8 cellular contexts compared by ENCODE assay signal in genomic region chr14:77804592-77804991, GRCh38. TPM values are rescaled to one million over a fixed set of nuclear protein-coding genes. Genes with fewer than 3 reads are reported as not detected.
DNase-seq lines count a peak whose midpoint lies in the region; ATAC-seq and TF ChIP-seq lines count a peak whose summit lies in the region.

No MANE protein-coding gene starts in this region.

- no peak overlapping the region for H2AFZ ChIP-seq in mammary epithelial cell (ENCODE audit: low read depth, low read length)

- dilution Hi-C loops in mammary epithelial cell (cut with HindIII; ENCODE audit: low sequenced_read_pairs): no loop called here

- TF ChIP-seq CTCF in mammary epithelial cell (conservative IDR thresholded peaks at IDR 0.05 in 1 of 2, IDR thresholded peaks at IDR 0.05 in 1 of 2; ENCODE audit: extremely low read depth in 1 of 2, insufficient read depth in 1 of 2, low read depth in 1 of 2, low read length in 2 of 2): peak; percentile 31 to 50

- H3K27me3 ChIP-seq in mammary epithelial cell (ENCODE audit: insufficient read depth, low read length): no peaks in the 10 kb centered on the region

- H3K27ac ChIP-seq in mammary epithelial cell (ENCODE audit: insufficient read depth, low read depth, low read length): no peak overlapping the region

- H3K9ac ChIP-seq in mammary epithelial cell (ENCODE audit: insufficient read depth, low read length): no peak overlapping the region

- no peaks in the 10 kb centered on the region for H3K79me2 ChIP-seq in mammary epithelial cell (ENCODE audit: insufficient read depth, low read length)

- no peaks in the 10 kb centered on the region for H4K20me1 ChIP-seq in mammary epithelial cell (ENCODE audit: insufficient read depth, low read length)

- intact Hi-C loops in mammary epithelial cell (cut with micrococcal nuclease): loop anchor here (5.0 kb wide), 2 partner anchors 142 to 347 kb away; partner anchors contain the start of genes AHSA1 and VIPAS39

- no peaks in the 10 kb centered on the region for H3K4me1 ChIP-seq in mammary epithelial cell (ENCODE audit: insufficient read depth, low read length)

- H3K9me3 ChIP-seq in mammary epithelial cell (replicated peaks; ENCODE audit: insufficient read depth, low read length): no peaks in the 10 kb centered on the region

- no peak for ATAC-seq in HG03025 (IDR thresholded peaks at IDR 0.05; ENCODE audit: low FRiP score, unreplicated experiment)

- peak; percentile 61 for DNase-seq in activated CD4-positive, alpha-beta T cell treated with anti-CD3 and anti-CD28 coated beads for 48 hours
- DNase-seq in activated CD4-positive, alpha-beta T cell treated with anti-CD3 and anti-CD28 coated beads, Interleukin-2, amount 50 U/mL, for 4 hours: no peak
- DNase-seq in NAMALWA (ENCODE audit: low spot score) (peak; percentile 50), mammary epithelial cell (peak; percentile 15), GOT3 (lab: John Stamatoyannopoulos, UW) (no peak)
- DNase-seq in stimulated activated CD4-positive, alpha-beta T cell treated with anti-CD3 and anti-CD28 coated beads, Interleukin-4, amount 100 ng/mL, for 1 hour: peak; percentile 10
- no peak for DNase-seq in central memory CD4-positive, alpha-beta T cell

- no peak overlapping the region for H3K4me2 ChIP-seq in mammary epithelial cell (ENCODE audit: insufficient read depth, low read depth, low read length)

- no peaks in the 10 kb centered on the region for H3K36me3 ChIP-seq in mammary epithelial cell (ENCODE audit: insufficient read depth, low read length)

- WGBS in mammary epithelial cell (ENCODE audit: low coverage, missing lambda C conversion rate): 100% methylated on average over 4 of the region's 6 CpGs

- CTCF ChIA-PET in mammary epithelial cell (lab: Charles Lee; ENCODE audit: low non-redundant PET): no interaction called here

- in situ Hi-C loops in mammary epithelial cell (cut with MboI; ENCODE audit: low sequenced_read_pairs in 2 of 2): no loop called here

- BruUV-seq in mammary epithelial cell (replicated peaks; lab: Mats Ljungman, UMichigan): no TSS peak

- H3K4me3 ChIP-seq in mammary epithelial cell (replicated peaks in 1 of 3; ENCODE audit: insufficient read depth in 1 of 3, low read depth in 2 of 3, low read length in 3 of 3): no peak overlapping the region

RNA-seq across cellular contexts. Expression of gene ADCK1, which starts 4.7 kb away (rescaled TPM):
- total RNA-seq in mammary epithelial cell: 1 to 10 TPM; 5.7 to 8.5 TPM
- 8.8 TPM for polyA plus RNA-seq in mammary epithelial cell
- polyA minus RNA-seq in mammary epithelial cell: 2.1 TPM

RNA-seq across cellular contexts. Expression of gene SNW1, which starts 43.6 kb away (rescaled TPM):
- total RNA-seq in mammary epithelial cell: 10 to 100 TPM; 31.0 to 92.5 TPM
- 29.9 TPM for polyA plus RNA-seq in mammary epithelial cell
- polyA minus RNA-seq in mammary epithelial cell: 51.6 TPM

Comparison
In these comparisons a context has a peak if more than half of its experiments do, and no peak if none do; other contexts are left out.
1. DNase-seq: peak in activated CD4-positive, alpha-beta T cell treated with anti-CD3 and anti-CD28 coated beads for 48 hours (single experiment), NAMALWA (single experiment), mammary epithelial cell (single experiment) and stimulated activated CD4-positive, alpha-beta T cell treated with anti-CD3 and anti-CD28 coated beads, Interleukin-4, amount 100 ng/mL, for 1 hour (single experiment); none in activated CD4-positive, alpha-beta T cell treated with anti-CD3 and anti-CD28 coated beads, Interleukin-2, amount 50 U/mL, for 4 hours (0 of 2), central memory CD4-positive, alpha-beta T cell (single experiment) and GOT3 (single experiment).